Comparison of ENCODE assay signal across 14 cellular contexts in the genomic region with DNA sequence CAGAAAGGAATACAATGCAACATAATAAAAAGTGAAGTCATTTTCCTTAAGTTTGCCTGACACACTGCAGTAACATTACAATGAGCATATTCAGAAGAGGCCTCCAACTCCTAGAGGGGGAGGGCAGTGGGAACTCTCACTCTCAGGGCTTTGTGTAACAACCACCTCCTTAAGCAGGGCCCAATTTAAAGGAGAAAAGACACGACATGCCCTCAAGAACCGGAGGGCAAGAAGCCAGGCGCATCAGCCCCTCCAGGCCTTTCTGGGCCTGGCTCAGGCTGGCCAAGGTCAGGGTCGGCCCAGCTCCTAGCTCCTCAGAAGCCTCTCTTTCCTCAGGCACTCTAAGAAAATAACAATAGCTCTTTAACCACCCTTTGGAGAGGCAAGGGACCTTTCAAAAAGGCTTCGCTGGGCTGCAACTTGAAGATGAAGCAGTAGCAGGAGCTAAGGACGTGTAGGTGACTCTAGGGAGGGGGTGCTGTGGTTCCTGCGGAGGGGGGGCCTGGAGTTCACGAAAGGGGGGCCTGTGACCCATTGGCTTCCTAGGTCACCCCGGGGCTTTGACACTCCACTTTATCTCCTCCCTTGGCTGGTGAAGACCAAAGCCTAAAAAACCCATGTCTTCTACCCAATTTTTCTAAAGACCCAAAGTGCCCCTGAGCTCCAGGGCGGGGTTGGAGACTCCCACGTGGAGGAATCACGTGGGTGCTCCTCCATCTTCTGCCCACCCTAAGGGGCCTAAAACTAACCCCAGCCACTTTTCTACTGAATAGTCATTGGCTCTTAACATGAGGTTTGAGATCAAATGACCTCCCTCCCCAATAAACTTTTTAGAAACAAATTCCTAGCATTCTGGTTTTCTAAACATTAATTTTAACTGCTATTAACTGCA. TPM values are rescaled to one million over a fixed set of nuclear protein-coding genes. Genes with fewer than 3 reads are reported as not detected.
DNase-seq lines count a peak whose midpoint lies in the region; ATAC-seq and TF ChIP-seq lines count a peak whose summit lies in the region.
"Had no signal": no experiment of that assay in that cellular context is flagged by ENCODE, and none has a peak within 500 bp of the region (broad histone marks: within the 10 kb centered on the region; RNA-seq: fewer than 3 reads in every experiment).

No MANE protein-coding gene starts in this region.

- H3K9me3 ChIP-seq in RWPE2 (ENCODE audit: severe bottlenecking) = no peaks in the 10 kb centered on the region

- no peak for TF ChIP-seq CTCF in RWPE2 (IDR thresholded peaks at IDR 0.05; ENCODE audit: poor library complexity, severe bottlenecking)
- no peak for TF ChIP-seq CTCF in foreskin keratinocyte (conservative IDR thresholded peaks at IDR 0.05)

- H3K27ac ChIP-seq in RWPE2 (ENCODE audit: poor library complexity, severe bottlenecking) (peak overlapping the region; percentile 58), foreskin keratinocyte (peak overlapping the region; percentile 79)

- H3K27me3 ChIP-seq in RWPE2 (ENCODE audit: insufficient read depth, poor library complexity, severe bottlenecking) (no peaks in the 10 kb centered on the region), foreskin keratinocyte (no peaks in the 10 kb centered on the region)

- no peaks in the 10 kb centered on the region for H3K9me3 Mint-ChIP-seq in stimulated activated memory B cell treated with anti-CD40 and anti-IgM and Interleukin-4, amounts not matched to agents 10 μg/mL and 1 μg/mL and 100 μg/mL, for 72 hours
- H3K9me3 Mint-ChIP-seq in activated CD8-positive, alpha-beta memory T cell treated with anti-CD3 and anti-CD28 coated beads, Interleukin-2, amount 10 ng/mL, durations not matched to agents 7 days and 5 days (ENCODE audit: low read depth) = no peaks in the 10 kb centered on the region
- H3K9me3 Mint-ChIP-seq: natural killer cell treated with Interleukin-12 subunit alpha and Interleukin-12 subunit beta and Interleukin-15 and Interleukin-18, amount 100 ng/mL, for 72 hours had no signal

- DNase-seq in NCI-H82 (lab: John Stamatoyannopoulos, UW) (peak; percentile 45), NCI-H82 treated with DMSO at 0.1 percent for 48 hours (lab: John Stamatoyannopoulos, UW; ENCODE audit: unreplicated experiment) (no peak), RWPE2 (ENCODE audit: low spot score) (no peak), foreskin keratinocyte (peak in 1 of 2 donors; percentile 60), GM19238 (ENCODE audit: insufficient read length, low spot score) (no peak)
- no peak for DNase-seq in activated CD8-positive, alpha-beta memory T cell treated with anti-CD3 and anti-CD28 coated beads, Interleukin-2, amount 10 ng/mL, durations not matched to agents 7 days and 5 days
- DNase-seq: dermis blood vessel endothelial cell; KBM-7; NCI-H510A; stimulated activated CD4-positive, alpha-beta T cell treated with anti-CD3 and anti-CD28 coated beads, Interleukin-4, amount 100 ng/mL, for 1 hour; T-helper 9 cell had no signal

- no peak for ATAC-seq in RWPE2 (ENCODE audit: low read depth)
- ATAC-seq in foreskin keratinocyte = peak; percentile 8
- ATAC-seq in stimulated activated memory B cell treated with anti-CD40 and anti-IgM and Interleukin-4, amounts not matched to agents 10 μg/mL and 1 μg/mL and 100 μg/mL, for 72 hours = no peak
- ATAC-seq in HG02884 (IDR thresholded peaks at IDR 0.05; ENCODE audit: unreplicated experiment) = no peak
- no peak for ATAC-seq in activated CD8-positive, alpha-beta memory T cell treated with anti-CD3 and anti-CD28 coated beads, Interleukin-2, amount 10 ng/mL, durations not matched to agents 7 days and 5 days
- ATAC-seq: natural killer cell treated with Interleukin-12 subunit alpha and Interleukin-12 subunit beta and Interleukin-15 and Interleukin-18, amount 100 ng/mL, for 72 hours had no signal

- CTCF ChIA-PET in activated CD8-positive, alpha-beta memory T cell treated with anti-CD3 and anti-CD28 coated beads, Interleukin-2, amount 10 ng/mL, durations not matched to agents 7 days and 5 days (lab: Charles Lee) = interaction anchor here (1.3 kb wide), 2 partner anchors 9 to 13 kb away, joined by 3 to 5 read pairs; partner anchors contain the start of gene SERTAD2

- no peak overlapping the region for H3K4me3 Mint-ChIP-seq in stimulated activated memory B cell treated with anti-CD40 and anti-IgM and Interleukin-4, amounts not matched to agents 10 μg/mL and 1 μg/mL and 100 μg/mL, for 72 hours
- H3K4me3 Mint-ChIP-seq in activated CD8-positive, alpha-beta memory T cell treated with anti-CD3 and anti-CD28 coated beads, Interleukin-2, amount 10 ng/mL, durations not matched to agents 7 days and 5 days = no peak overlapping the region

- H3K4me3 ChIP-seq in RWPE2 (ENCODE audit: severe bottlenecking) = no peak overlapping the region

- H3K27ac Mint-ChIP-seq in stimulated activated memory B cell treated with anti-CD40 and anti-IgM and Interleukin-4, amounts not matched to agents 10 μg/mL and 1 μg/mL and 100 μg/mL, for 72 hours = peak overlapping the region; percentile 92
- H3K27ac Mint-ChIP-seq in activated CD8-positive, alpha-beta memory T cell treated with anti-CD3 and anti-CD28 coated beads, Interleukin-2, amount 10 ng/mL, durations not matched to agents 7 days and 5 days = no peak overlapping the region

- peaks cover 18% of the 10 kb centered on the region for H3K36me3 Mint-ChIP-seq in stimulated activated memory B cell treated with anti-CD40 and anti-IgM and Interleukin-4, amounts not matched to agents 10 μg/mL and 1 μg/mL and 100 μg/mL, for 72 hours
- H3K36me3 Mint-ChIP-seq in activated CD8-positive, alpha-beta memory T cell treated with anti-CD3 and anti-CD28 coated beads, Interleukin-2, amount 10 ng/mL, durations not matched to agents 7 days and 5 days = peaks cover 17% of the 10 kb centered on the region

- H3K4me1 Mint-ChIP-seq in stimulated activated memory B cell treated with anti-CD40 and anti-IgM and Interleukin-4, amounts not matched to agents 10 μg/mL and 1 μg/mL and 100 μg/mL, for 72 hours = peaks cover 97% of the 10 kb centered on the region
- peaks cover 87% of the 10 kb centered on the region for H3K4me1 Mint-ChIP-seq in activated CD8-positive, alpha-beta memory T cell treated with anti-CD3 and anti-CD28 coated beads, Interleukin-2, amount 10 ng/mL, durations not matched to agents 7 days and 5 days

- no peaks in the 10 kb centered on the region for H3K27me3 Mint-ChIP-seq in stimulated activated memory B cell treated with anti-CD40 and anti-IgM and Interleukin-4, amounts not matched to agents 10 μg/mL and 1 μg/mL and 100 μg/mL, for 72 hours
- no peaks in the 10 kb centered on the region for H3K27me3 Mint-ChIP-seq in activated CD8-positive, alpha-beta memory T cell treated with anti-CD3 and anti-CD28 coated beads, Interleukin-2, amount 10 ng/mL, durations not matched to agents 7 days and 5 days
- H3K27me3 Mint-ChIP-seq: natural killer cell treated with Interleukin-12 subunit alpha and Interleukin-12 subunit beta and Interleukin-15 and Interleukin-18, amount 100 ng/mL, for 72 hours had no signal

- H3K4me1 ChIP-seq in RWPE2 (ENCODE audit: insufficient read depth, poor library complexity, severe bottlenecking) (peaks cover 60% of the 10 kb centered on the region), foreskin keratinocyte (peaks cover 60% of the 10 kb centered on the region)

- H3K36me3 ChIP-seq in RWPE2 (ENCODE audit: low read depth) = peaks cover 11% of the 10 kb centered on the region

RNA-seq across cellular contexts. Expression of gene SERTAD2, which starts 13.3 kb away (rescaled TPM):
- total RNA-seq in foreskin keratinocyte = 17.1 and 18.4 TPM in 2 replicates
- polyA plus RNA-seq in foreskin keratinocyte = 5.7 and 7.1 TPM in 2 replicates
- total RNA-seq in activated CD8-positive, alpha-beta memory T cell treated with anti-CD3 and anti-CD28 coated beads, Interleukin-2, amount 10 ng/mL, durations not matched to agents 7 days and 5 days = 10 to 100 TPM; 24.3 to 53.7 TPM
